Comparison of ENCODE assay signal across 19 cellular contexts in the genomic region with DNA sequence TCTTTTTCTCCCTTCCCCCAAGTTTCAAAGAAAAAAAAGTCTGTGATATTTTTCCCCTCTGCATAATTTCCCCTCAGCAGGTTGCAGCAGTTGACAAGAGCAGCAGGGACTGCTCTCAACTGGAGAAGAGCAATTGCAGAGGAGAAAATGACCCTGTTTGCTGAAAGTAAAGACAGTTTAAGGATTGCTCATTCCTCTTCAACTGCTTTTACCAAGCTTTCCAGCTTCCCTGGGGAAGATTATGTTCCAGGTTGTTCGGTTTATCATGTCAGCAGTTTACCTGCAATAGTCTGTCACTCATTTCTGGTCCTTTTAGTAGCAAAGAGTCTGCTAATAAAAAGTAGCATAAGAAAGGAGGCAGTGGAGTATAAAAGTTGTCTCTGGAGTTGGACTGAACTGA. TPM values are rescaled to one million over a fixed set of nuclear protein-coding genes. Genes with fewer than 3 reads are reported as not detected.
DNase-seq lines count a peak whose midpoint lies in the region; ATAC-seq, FAIRE-seq and TF ChIP-seq lines count a peak whose summit lies in the region.
"Had no signal": no experiment of that assay in that cellular context is flagged by ENCODE, and none has a peak within 500 bp of the region (broad histone marks: within the 10 kb centered on the region; RNA-seq: fewer than 3 reads in every experiment).

No MANE protein-coding gene starts in this region.

- no peak overlapping the region for H3K4me2 ChIP-seq in K562 (ENCODE audit: insufficient read depth, low read length)
- H3K4me2 ChIP-seq: A549, GM23338 had no signal

- intact Hi-C loops in left ventricle myocardium inferior (cut with micrococcal nuclease), result no loop called here
- intact Hi-C loops in left ventricle myocardium superior (cut with micrococcal nuclease), result no loop called here
- intact Hi-C loops in K562 (cut with micrococcal nuclease), result no loop called here

- H3K9me3 ChIP-seq in left ventricle myocardium inferior (replicated peaks) (no peaks in the 10 kb centered on the region), K562 (replicated peaks; ENCODE audit: control insufficient read depth, insufficient read depth, low read depth, low read length) (no peaks in the 10 kb centered on the region)
- H3K9me3 ChIP-seq: A549, Caco-2 had no signal

- no peaks in the 10 kb centered on the region for H3K9me1 ChIP-seq in K562 (ENCODE audit: control insufficient read depth, insufficient read depth, low read length)

- H3K27ac ChIP-seq in left ventricle myocardium inferior (replicated peaks) (peak overlapping the region; percentile 60), K562 (ENCODE audit: extremely low read depth, low read depth, low read length) (no peak overlapping the region)
- H3K27ac ChIP-seq: 22Rv1, A549, C4-2B had no signal

- H3K27me3 ChIP-seq in left ventricle myocardium inferior (ENCODE audit: low read depth) (no peaks in the 10 kb centered on the region), K562 (ENCODE audit: control insufficient read depth in 2 of 2, insufficient read depth in 2 of 2, low read length in 2 of 2) (no peaks in the 10 kb centered on the region)

- no peaks in the 10 kb centered on the region for H4K20me1 ChIP-seq in K562 (replicated peaks; ENCODE audit: control insufficient read depth, insufficient read depth, low read length)

- TF ChIP-seq POLR2A in K562 (conservative IDR thresholded peaks at IDR 0.05), result no peak

- no peak overlapping the region for H2AFZ ChIP-seq in K562 (ENCODE audit: low read depth, low read length)
- H2AFZ ChIP-seq: GM23338 had no signal

- WGBS in K562 (ENCODE audit: insufficient coverage, low coverage, missing lambda C conversion rate), result 67% methylated on average over 1 of the region's 1 CpG

- H3K9ac ChIP-seq in K562 (ENCODE audit: insufficient read depth in 1 of 2, low read depth in 2 of 2, low read length in 2 of 2), result no peak overlapping the region

- no TSS peak for BruUV-seq in K562 (replicated peaks; lab: Mats Ljungman, UMichigan)

- peaks cover 28% of the 10 kb centered on the region for H3K36me3 ChIP-seq in left ventricle myocardium inferior
- peaks cover 70% of the 10 kb centered on the region for H3K36me3 ChIP-seq in K562 (ENCODE audit: control insufficient read depth, insufficient read depth, low read length)

- H3K4me1 ChIP-seq in left ventricle myocardium inferior (peaks cover 43% of the 10 kb centered on the region), K562 (replicated peaks in 1 of 2; ENCODE audit: control insufficient read depth in 2 of 2, insufficient read depth in 2 of 2, low read length in 2 of 2) (no peaks in the 10 kb centered on the region; a peak in 1 of 5 replicates)
- H3K4me1 ChIP-seq: A549, Caco-2 had no signal

- TF ChIP-seq CTCF in left ventricle myocardium inferior (IDR thresholded peaks at IDR 0.05; ENCODE audit: borderline replicate concordance) (no peak), K562 (IDR thresholded peaks at IDR 0.05 in 2 of 3, conservative IDR thresholded peaks at IDR 0.05 in 1 of 3; ENCODE audit: insufficient read depth in 2 of 3, low read depth in 1 of 3, low read length in 3 of 3) (no peak)

- no peak for FAIRE-seq in K562 (lab: Jason Lieb, UNC)
- FAIRE-seq: A549, D721Med, G401.6, GM12891, H54 had no signal

- TF ChIP-seq EP300 in K562 (IDR thresholded peaks at IDR 0.05; ENCODE audit: low read length), result no peak

- peak in 2 of 3 experiments; percentile 12 to 69 for DNase-seq in NCI-H1417 (lab: John Stamatoyannopoulos, UW)
- no peak for DNase-seq in NCI-H1417 treated with DMSO at 0.1 percent for 48 hours (lab: John Stamatoyannopoulos, UW)
- DNase-seq in left ventricle myocardium inferior, result no peak
- no peak for DNase-seq in left ventricle myocardium superior
- no peak for DNase-seq in K562 (ENCODE audit: extremely low read depth in 1 of 4, low spot score in 3 of 4)
- no peak for DNase-seq in effector CD4-positive, alpha-beta T cell
- DNase-seq: AML-193; Caco-2; CD4-positive, alpha-beta T cell; HCEC 1CT had no signal

- H3K79me2 ChIP-seq in K562 (ENCODE audit: control insufficient read depth, insufficient read depth, low read length), result no peaks in the 10 kb centered on the region

- POLR2A ChIA-PET in K562 (lab: Yijun Ruan, JAX), result no interaction called here

- in situ Hi-C loops in K562 (cut with MboI), result no loop called here

- TF ChIP-seq RAD21 in K562 (CRISPR knock-in tag; conservative IDR thresholded peaks at IDR 0.05 in 1 of 2, IDR thresholded peaks at IDR 0.05 in 1 of 2), result no peak

- ATAC-seq in left ventricle myocardium superior (no peak), K562 (no peak), GM18520 (IDR thresholded peaks at IDR 0.05; ENCODE audit: unreplicated experiment) (no peak)
- ATAC-seq: A549, GM23338 had no signal

- H3K4me3 ChIP-seq in left ventricle myocardium inferior (no peak overlapping the region), K562 (no peak overlapping the region)
- H3K4me3 ChIP-seq: A549, GM23338 had no signal

- CTCF ChIA-PET in K562 (lab: Yijun Ruan, JAX; ENCODE audit: low intra/inter-chr PET ratio), result no interaction called here

TF ChIP-seq in K562, 482 proteins besides CTCF, POLR2A, EP300 and RAD21:
- TF ChIP-seq IFI16 (CRISPR knock-in tag; IDR thresholded peaks at IDR 0.05), result no peak
- TF ChIP-seq ZNF316 (IDR thresholded peaks at IDR 0.05), result 0 out of 2 replicates have a peak, but pooled peaks have one; percentile 9

RNA-seq across cellular contexts. Expression of a gene that starts 16.3 kb away (rescaled TPM):
- total RNA-seq in left ventricle myocardium inferior (37.8 TPM), left ventricle myocardium superior (37.7 TPM), K562 (2014; rRNA removed) (64.0 and 81.9 TPM in 2 replicates), K562 (2014; rRNA removed; fragmentation: Illumina TruSeq; extraction: Trizol) (77.2 and 80.7 TPM in 2 replicates), K562 (2015; rRNA removed; fragmentation: Illumina TruSeq; extraction: Trizol) (64.4 and 71.8 TPM in 2 replicates), K562 (2021) (61.3 and 62.6 TPM in 2 replicates)
- total RNA-seq in K562 (2011; cell fraction: chromatin; rRNA removed; ENCODE audit: low replicate concordance), result 132 and 175 TPM in 2 replicates
- total RNA-seq in K562 (2011; cell fraction: nucleolus; rRNA removed), result 71.4 and 98.6 TPM in 2 replicates
- 110 and 155 TPM in 2 replicates for total RNA-seq in K562 (2011; cell fraction: nucleoplasm; rRNA removed)
- polyA plus RNA-seq in K562 (2011; rRNA removed) (113 and 128 TPM in 2 replicates), K562 (2014; fragmentation: Illumina TruSeq; extraction: Trizol) (81.1 and 89.0 TPM in 2 replicates), K562 (2014; fragmentation: Nextera tagmentation; extraction: Ambion mirVana) (100 to 1,000 TPM in 1 of 2 experiments, 10 to 100 TPM in 1; 50.7 to 102 TPM), K562 (2014; rRNA removed) (71.0 and 79.8 TPM in 2 replicates)
- 56.2 and 89.6 TPM in 2 replicates for polyA plus RNA-seq in K562 (2011; cell fraction: cytosol; rRNA removed)
- 118 and 147 TPM in 2 replicates for polyA plus RNA-seq in K562 (2011; cell fraction: nucleus; rRNA removed)
- 38.3 and 38.8 TPM in 2 replicates for polyA plus RNA-seq in K562 (2012)
- polyA minus RNA-seq in K562 (2011; rRNA and poly(A)+ RNA removed), result 121 and 131 TPM in 2 replicates
- polyA minus RNA-seq in K562 (2011; cell fraction: cytosol; rRNA and poly(A)+ RNA removed), result 23.8 and 34.1 TPM in 2 replicates
- polyA minus RNA-seq in K562 (2011; cell fraction: nucleus; rRNA and poly(A)+ RNA removed), result 93.0 and 109 TPM in 2 replicates

Comparison
In these comparisons a context has a peak if more than half of its experiments do, and no peak if none do; other contexts are left out.
1. DNase-seq: peak in NCI-H1417 (2 of 3); none in NCI-H1417 treated with DMSO at 0.1 percent for 48 hours (single experiment), left ventricle myocardium inferior (single experiment), left ventricle myocardium superior (single experiment), K562 (0 of 4) and effector CD4-positive, alpha-beta T cell (single experiment).